In genomic region chr22:40637181-40638150, GRCh38 we compare ENCODE assay signal across 9 cellular contexts. TPM values are rescaled to one million over a fixed set of nuclear protein-coding genes. Genes with fewer than 3 reads are reported as not detected.
DNase-seq lines count a peak whose midpoint lies in the region; ATAC-seq and TF ChIP-seq lines count a peak whose summit lies in the region.
"Had no signal": no experiment of that assay in that cellular context is flagged by ENCODE, and none has a peak within 500 bp of the region (broad histone marks: within the 10 kb centered on the region; RNA-seq: fewer than 3 reads in every experiment).

No MANE protein-coding gene starts in this region.

- H3K4me3 ChIP-seq in Caco-2 (ENCODE audit: low read depth, low read length) (peak overlapping the region; percentile 88), RWPE2 (ENCODE audit: severe bottlenecking) (peak overlapping the region; percentile 92), right cardiac atrium (ENCODE audit: low read length) (peak overlapping the region; percentile 76), skin epidermis (peak overlapping the region; percentile 72 to 99 (median 94))

- CTCF ChIA-PET in Caco-2 (lab: Charles Lee), result interaction anchor here (1.5 to 1.6 kb wide), 2 partner anchors 7 to 113 kb away, joined by 4 to 12 read pairs; no protein-coding TSS in a partner anchor

- no peaks in the 10 kb centered on the region for H3K9me3 Mint-ChIP-seq in Caco-2 (ENCODE audit: unreplicated experiment)
- H3K9me3 Mint-ChIP-seq in HFFc6, result no peaks in the 10 kb centered on the region

- POLR2A ChIA-PET in Caco-2 (lab: Charles Lee), result interaction anchor here (0.5 to 1.3 kb wide), 12 partner anchors 7 to 460 kb away, joined by 3 to 14 read pairs (median 3); partner anchors contain the start of gene TNRC6B

- H3K36me3 Mint-ChIP-seq in Caco-2 (ENCODE audit: insufficient read depth, unreplicated experiment) (peaks cover 9% of the 10 kb centered on the region), HFFc6 (ENCODE audit: low read depth) (peaks cover 13% of the 10 kb centered on the region; the same call in 1 of the 2 replicates)

- 19% methylated on average over 46 of the region's 46 CpGs for WGBS in right cardiac atrium

- intact Hi-C loops in Caco-2 (cut with micrococcal nuclease; ENCODE audit: unreplicated experiment) (loop anchor here (2.0 kb wide), 1 partner anchor 49 kb away; no protein-coding TSS in a partner anchor), right cardiac atrium (cut with DNase I) (loop anchor here in 1 of 4 donors (5.0 kb wide), 2 partner anchors 125 to 205 kb away; no protein-coding TSS in a partner anchor)

- H3K27me3 ChIP-seq in Caco-2 (replicated peaks; ENCODE audit: control insufficient read depth, insufficient read depth, low read length) (no peaks in the 10 kb centered on the region), RWPE2 (ENCODE audit: insufficient read depth, poor library complexity, severe bottlenecking) (no peaks in the 10 kb centered on the region), right cardiac atrium (ENCODE audit: control insufficient read depth, insufficient read depth) (no peaks in the 10 kb centered on the region)

- peak overlapping the region; percentile 90 for H3K4me3 Mint-ChIP-seq in Caco-2 (ENCODE audit: unreplicated experiment)
- H3K4me3 Mint-ChIP-seq in HFFc6, result peak overlapping the region; percentile 91

- BruUV-seq in Caco-2 (replicated peaks; lab: Mats Ljungman, UMichigan), result TSS peak; percentile 97

- H3K36me3 ChIP-seq in Caco-2 (ENCODE audit: control insufficient read depth, insufficient read depth, low read length) (no peaks in the 10 kb centered on the region), RWPE2 (ENCODE audit: low read depth) (peaks cover 11% of the 10 kb centered on the region; the same call in 1 of the 2 replicates)

- H3K4me1 ChIP-seq in Caco-2, result peaks cover 10% of the 10 kb centered on the region; the same call in 1 of the 2 replicates
- H3K4me1 ChIP-seq in RWPE2 (ENCODE audit: insufficient read depth, poor library complexity, severe bottlenecking), result peaks cover 27% of the 10 kb centered on the region
- peaks cover 4% of the 10 kb centered on the region for H3K4me1 ChIP-seq in right cardiac atrium (ENCODE audit: control insufficient read depth, insufficient read depth, low read length)

- H3K27ac Mint-ChIP-seq in Caco-2 (ENCODE audit: unreplicated experiment), result peak overlapping the region; percentile 88
- peak overlapping the region; percentile 96 for H3K27ac Mint-ChIP-seq in HFFc6

- no peak for TF ChIP-seq CTCF in Caco-2 (IDR thresholded peaks at IDR 0.05; ENCODE audit: insufficient read depth in 1 of 2, low read depth in 1 of 2, low read length in 1 of 2, severe bottlenecking in 1 of 2, unreplicated experiment in 1 of 2)
- TF ChIP-seq CTCF in HFFc6 (IDR thresholded peaks at IDR 0.05), result no peak
- TF ChIP-seq CTCF in RWPE2 (IDR thresholded peaks at IDR 0.05; ENCODE audit: poor library complexity, severe bottlenecking), result no peak

- no peaks in the 10 kb centered on the region for H3K27me3 Mint-ChIP-seq in Caco-2 (ENCODE audit: insufficient read depth, unreplicated experiment)
- H3K27me3 Mint-ChIP-seq in HFFc6 (ENCODE audit: insufficient read depth), result no peaks in the 10 kb centered on the region

- no peak for DNase-seq in Caco-2
- peak; percentile 18 for DNase-seq in HFFc6
- DNase-seq in RWPE2 (ENCODE audit: low spot score), result no peak
- peak; percentile 14 for DNase-seq in activated naive CD8-positive, alpha-beta T cell treated with anti-CD3 and anti-CD28 coated beads, Interleukin-2, amount 50 U/mL, for 16 hours (ENCODE audit: low read depth, low spot score)
- DNase-seq in right cardiac atrium, result peak; percentile 40 to 77 (median 66)
- no peak for DNase-seq in NCI-H1694 (lab: John Stamatoyannopoulos, UW)
- DNase-seq in OCI-M1 (lab: John Stamatoyannopoulos, UW), result no peak

- H3K27ac ChIP-seq in RWPE2 (ENCODE audit: poor library complexity, severe bottlenecking) (peak overlapping the region; percentile 49), right cardiac atrium (ENCODE audit: low read length) (peak overlapping the region; percentile 86), skin epidermis (peak overlapping the region; percentile 72 to 98 (median 92))

- peaks cover 18% of the 10 kb centered on the region for H3K4me1 Mint-ChIP-seq in Caco-2 (ENCODE audit: low read depth, unreplicated experiment)
- peaks cover 45% of the 10 kb centered on the region for H3K4me1 Mint-ChIP-seq in HFFc6 (ENCODE audit: low read depth)

- ATAC-seq in RWPE2 (ENCODE audit: low read depth) (peak; percentile 4), right cardiac atrium (peak; percentile 26 to 43)

- H3K9me3 ChIP-seq in Caco-2, result no peaks in the 10 kb centered on the region
- H3K9me3 ChIP-seq in RWPE2 (ENCODE audit: severe bottlenecking), result no peaks in the 10 kb centered on the region
- H3K9me3 ChIP-seq in right cardiac atrium (ENCODE audit: control insufficient read depth, low read length), result no peaks in the 10 kb centered on the region

RNA-seq across cellular contexts. Expression of gene MRTFA, which starts 0.9 kb away (rescaled TPM):
- 38.7 and 44.8 TPM in 2 replicates for total RNA-seq in Caco-2 (2022)
- 10 to 100 TPM; 36.4 to 48.7 (median 42.2) TPM for total RNA-seq in HFFc6 (2021; fragmentation: NEBNext Ultra II Directional; extraction: Animal tissue kit (Norgen Biotek cat#: 25700))
- 10 to 100 TPM; 29.3 to 40.2 (median 31.8) TPM for total RNA-seq in right cardiac atrium
- polyA plus RNA-seq in right cardiac atrium, result 22.2 TPM

RNA-seq across cellular contexts. Expression of gene MCHR1, which starts 41.8 kb away (rescaled TPM):
- total RNA-seq in Caco-2 (2022) (not detected in 2 replicates), right cardiac atrium (1 to 10 TPM; 1.3 to 3.2 (median 2.1) TPM)
- total RNA-seq in HFFc6 (2021; fragmentation: NEBNext Ultra II Directional; extraction: Animal tissue kit (Norgen Biotek cat#: 25700)), result under 1 TPM in 1 of 6 experiments, not detected in 5; 0.28 TPM
- 2.0 TPM for polyA plus RNA-seq in right cardiac atrium
- total RNA-seq: SK-MEL-5 had no signal

Comparison
In these comparisons a context has a peak if more than half of its experiments do, and no peak if none do; other contexts are left out.
1. DNase-seq: peak in HFFc6 (single experiment), activated naive CD8-positive, alpha-beta T cell treated with anti-CD3 and anti-CD28 coated beads, Interleukin-2, amount 50 U/mL, for 16 hours (single experiment) and right cardiac atrium (3 of 3); none in Caco-2 (0 of 2), RWPE2 (single experiment), NCI-H1694 (single experiment) and OCI-M1 (single experiment).
2. Peak in every context shown above with its lines, with median percentiles within 50 percentile points of each other: H3K4me3 ChIP-seq and H3K27ac ChIP-seq.